In genomic region chr1:180501865-180502360, GRCh38 we compare ENCODE assay signal across 8 cellular contexts. TPM values are rescaled to one million over a fixed set of nuclear protein-coding genes. Genes with fewer than 3 reads are reported as not detected.
DNase-seq lines count a peak whose midpoint lies in the region; ATAC-seq and TF ChIP-seq lines count a peak whose summit lies in the region.

No MANE protein-coding gene starts in this region.

- no peak for TF ChIP-seq CTCF in AG09309 (IDR thresholded peaks at IDR 0.05; ENCODE audit: control insufficient read depth, insufficient read depth, low read depth, low read length, missing control alignments)
- no peak for TF ChIP-seq CTCF in breast epithelium (IDR thresholded peaks at IDR 0.05)
- no peak for TF ChIP-seq CTCF in mucosa of descending colon (IDR thresholded peaks at IDR 0.05)

- ATAC-seq in GM18511 (IDR thresholded peaks at IDR 0.05; ENCODE audit: unreplicated experiment) (peak; percentile 44), HG02981 (IDR thresholded peaks at IDR 0.05; ENCODE audit: unreplicated experiment) (peak; percentile 33), mucosa of descending colon (peak; percentile 56)

- peak overlapping the region; percentile 95 for H3K4me3 ChIP-seq in AG09309 (ENCODE audit: control insufficient read depth, low read depth, low read length)
- peak overlapping the region; percentile 82 to 94 (median 92) for H3K4me3 ChIP-seq in breast epithelium
- H3K4me3 ChIP-seq in mucosa of descending colon, result peak overlapping the region; percentile 72

- DNase-seq in AG09309 (ENCODE audit: low read depth), result no peak
- peak; percentile 43 for DNase-seq in NCI-H2171 (lab: John Stamatoyannopoulos, UW)
- DNase-seq in breast epithelium (ENCODE audit: low spot score in 2 of 2), result peak in 1 of 2 donors; percentile 35
- no peak for DNase-seq in mucosa of descending colon
- DNase-seq in medulla oblongata (ENCODE audit: extremely low spot score), result no peak
- no peak for DNase-seq in stimulated activated CD4-positive, alpha-beta T cell treated with anti-CD3 and anti-CD28 coated beads, Interleukin-4, amount 100 ng/mL, for 24 hours

- H3K9me3 ChIP-seq in breast epithelium (no peaks in the 10 kb centered on the region), mucosa of descending colon (no peaks in the 10 kb centered on the region)

- intact Hi-C loops in breast epithelium (cut with DNase I; ENCODE audit: low total_unique reads), result no loop called here
- intact Hi-C loops in mucosa of descending colon (cut with DNase I, micrococcal nuclease), result no loop called here

- H3K36me3 ChIP-seq in breast epithelium (no peaks in the 10 kb centered on the region), mucosa of descending colon (ENCODE audit: low read depth) (no peaks in the 10 kb centered on the region)

- TF ChIP-seq POLR2A in breast epithelium (IDR thresholded peaks at IDR 0.05), result no peak

- peak overlapping the region; percentile 90 to 92 for H3K27ac ChIP-seq in breast epithelium

- H3K27me3 ChIP-seq in breast epithelium, result no peaks in the 10 kb centered on the region

- H3K4me1 ChIP-seq in breast epithelium (peaks cover 0 to 8% of the 10 kb centered on the region in 2 donors), mucosa of descending colon (ENCODE audit: low read depth) (peaks cover 4% of the 10 kb centered on the region)

RNA-seq across cellular contexts. Expression of gene ACBD6, which starts 0.5 kb away (rescaled TPM):
- 10 to 100 TPM; 42.6 to 50.1 (median 48.8) TPM for total RNA-seq in breast epithelium
- total RNA-seq in mucosa of descending colon, result 10 to 100 TPM; 23.3 to 32.8 (median 25.0) TPM

RNA-seq across cellular contexts. Expression of gene OVAAL, which starts 56.9 kb away (rescaled TPM):
- total RNA-seq in breast epithelium (not detected), mucosa of descending colon (not detected)
